ENCODE assay signal across 16 cellular contexts in the genomic region with DNA sequence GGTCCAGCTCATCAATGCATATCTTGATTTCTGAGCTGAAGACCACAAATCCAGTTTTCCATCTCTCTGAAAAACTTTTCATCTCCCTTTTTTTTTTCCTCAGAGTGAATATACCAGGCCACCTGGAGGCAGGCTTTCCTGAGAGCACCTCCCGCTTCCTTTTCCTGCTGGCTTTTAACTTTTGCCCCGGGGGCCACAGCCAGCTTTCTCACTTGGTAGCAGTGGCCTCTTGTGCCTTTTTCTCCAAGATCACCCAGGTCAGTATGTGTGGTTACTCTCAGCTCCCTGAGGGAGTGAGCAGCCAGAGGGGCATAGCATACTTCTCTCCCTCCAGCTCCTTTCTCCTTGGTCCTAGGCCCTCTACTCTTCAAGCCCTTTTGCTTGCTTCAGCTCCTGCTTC. TPM values are rescaled to one million over a fixed set of nuclear protein-coding genes. Genes with fewer than 3 reads are reported as not detected.
DNase-seq lines count a peak whose midpoint lies in the region; ATAC-seq and TF ChIP-seq lines count a peak whose summit lies in the region.
"Had no signal": no experiment of that assay in that cellular context is flagged by ENCODE, and none has a peak within 500 bp of the region (broad histone marks: within the 10 kb centered on the region; RNA-seq: fewer than 3 reads in every experiment).

A gene with protein sequence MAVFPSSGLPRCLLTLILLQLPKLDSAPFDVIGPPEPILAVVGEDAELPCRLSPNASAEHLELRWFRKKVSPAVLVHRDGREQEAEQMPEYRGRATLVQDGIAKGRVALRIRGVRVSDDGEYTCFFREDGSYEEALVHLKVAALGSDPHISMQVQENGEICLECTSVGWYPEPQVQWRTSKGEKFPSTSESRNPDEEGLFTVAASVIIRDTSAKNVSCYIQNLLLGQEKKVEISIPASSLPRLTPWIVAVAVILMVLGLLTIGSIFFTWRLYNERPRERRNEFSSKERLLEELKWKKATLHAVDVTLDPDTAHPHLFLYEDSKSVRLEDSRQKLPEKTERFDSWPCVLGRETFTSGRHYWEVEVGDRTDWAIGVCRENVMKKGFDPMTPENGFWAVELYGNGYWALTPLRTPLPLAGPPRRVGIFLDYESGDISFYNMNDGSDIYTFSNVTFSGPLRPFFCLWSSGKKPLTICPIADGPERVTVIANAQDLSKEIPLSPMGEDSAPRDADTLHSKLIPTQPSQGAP (plus strand): TSS at position 202 of the 400 bp plus-strand sequence. CDS start 984 bp downstream, outside the sequence.

- ATAC-seq in stimulated activated naive CD8-positive, alpha-beta T cell treated with anti-CD3 and anti-CD28 coated beads, Interleukin-15, Interleukin-2, amounts not matched to agents 100 U/mL and 50 U/mL, for 24 hours, result no peak
- no peak for ATAC-seq in GM21717 (IDR thresholded peaks at IDR 0.05; ENCODE audit: unreplicated experiment)
- ATAC-seq: gastrocnemius medialis had no signal

- no peak for DNase-seq in stimulated activated naive CD8-positive, alpha-beta T cell treated with anti-CD3 and anti-CD28 coated beads, Interleukin-15, Interleukin-2, amounts not matched to agents 100 U/mL and 50 U/mL, for 24 hours
- no peak for DNase-seq in activated T-helper 1 cell treated with anti-CD3 and anti-CD28 coated beads, Interleukin-12 subunit alpha, Interleukin-12 subunit beta, Interleukin-2, Interleukin-4 antibody, amounts not matched to agents 30 ng/mL and 10 ng/mL and 1 ng/mL, durations not matched to agents 14 hours and 24 hours and 36 hours (ENCODE audit: low spot score)
- DNase-seq in left kidney (ENCODE audit: low read depth, low spot score) (peak; percentile 9), type B pancreatic cell (ENCODE audit: extremely low spot score, unreplicated experiment) (no peak), NCI-H446 (lab: John Stamatoyannopoulos, UW) (no peak), SHP77 (lab: John Stamatoyannopoulos, UW) (no peak)
- DNase-seq: activated effector memory CD4-positive, alpha-beta T cell treated with anti-CD3 and anti-CD28 coated beads, Interleukin-2, amount 50 U/mL, for 16 hours; gastrocnemius medialis; kidney glomerular epithelial cell; NCI-H187 treated with DMSO at 0.1 percent for 48 hours; NCI-H510A treated with DMSO at 0.1 percent for 48 hours; SJCRH30 had no signal

- H3K36me3 Mint-ChIP-seq in stimulated activated naive CD8-positive, alpha-beta T cell treated with anti-CD3 and anti-CD28 coated beads, Interleukin-15, Interleukin-2, amounts not matched to agents 100 ng/mL and 50 ng/mL, for 24 hours (ENCODE audit: low read depth), result no peaks in the 10 kb centered on the region
- peaks cover 9% of the 10 kb centered on the region for H3K36me3 Mint-ChIP-seq in activated T-helper 1 cell treated with anti-CD3 and anti-CD28 coated beads, Interleukin-12 subunit alpha, Interleukin-12 subunit beta, Interleukin-2, Interleukin-4 antibody, amounts not matched to agents 30 ng/mL and 10 ng/mL and 1 ng/mL, durations not matched to agents 14 hours and 24 hours and 36 hours (ENCODE audit: low read depth)
- H3K36me3 Mint-ChIP-seq in type B pancreatic cell, result no peaks in the 10 kb centered on the region

- H3K4me1 Mint-ChIP-seq in stimulated activated naive CD8-positive, alpha-beta T cell treated with anti-CD3 and anti-CD28 coated beads, Interleukin-15, Interleukin-2, amounts not matched to agents 100 ng/mL and 50 ng/mL, for 24 hours (ENCODE audit: low read depth), result peaks cover 17% of the 10 kb centered on the region
- H3K4me1 Mint-ChIP-seq in activated T-helper 1 cell treated with anti-CD3 and anti-CD28 coated beads, Interleukin-12 subunit alpha, Interleukin-12 subunit beta, Interleukin-2, Interleukin-4 antibody, amounts not matched to agents 30 ng/mL and 10 ng/mL and 1 ng/mL, durations not matched to agents 14 hours and 24 hours and 36 hours (ENCODE audit: low read depth), result peaks cover 26% of the 10 kb centered on the region
- H3K4me1 Mint-ChIP-seq in type B pancreatic cell (ENCODE audit: unreplicated experiment), result peaks cover 9% of the 10 kb centered on the region

- peak within 1 kb of the TSS; percentile 68 for H3K4me3 Mint-ChIP-seq in stimulated activated naive CD8-positive, alpha-beta T cell treated with anti-CD3 and anti-CD28 coated beads, Interleukin-15, Interleukin-2, amounts not matched to agents 100 ng/mL and 50 ng/mL, for 24 hours
- peak within 1 kb of the TSS; percentile 82 for H3K4me3 Mint-ChIP-seq in activated T-helper 1 cell treated with anti-CD3 and anti-CD28 coated beads, Interleukin-12 subunit alpha, Interleukin-12 subunit beta, Interleukin-2, Interleukin-4 antibody, amounts not matched to agents 30 ng/mL and 10 ng/mL and 1 ng/mL, durations not matched to agents 14 hours and 24 hours and 36 hours
- peak within 1 kb of the TSS; percentile 82 for H3K4me3 Mint-ChIP-seq in type B pancreatic cell

- peaks cover 30% of the 10 kb centered on the region for H3K27me3 Mint-ChIP-seq in stimulated activated naive CD8-positive, alpha-beta T cell treated with anti-CD3 and anti-CD28 coated beads, Interleukin-15, Interleukin-2, amounts not matched to agents 100 ng/mL and 50 ng/mL, for 24 hours
- H3K27me3 Mint-ChIP-seq in activated T-helper 1 cell treated with anti-CD3 and anti-CD28 coated beads, Interleukin-12 subunit alpha, Interleukin-12 subunit beta, Interleukin-2, Interleukin-4 antibody, amounts not matched to agents 30 ng/mL and 10 ng/mL and 1 ng/mL, durations not matched to agents 14 hours and 24 hours and 36 hours (ENCODE audit: insufficient read depth), result peaks cover 52% of the 10 kb centered on the region
- peaks cover 58% of the 10 kb centered on the region for H3K27me3 Mint-ChIP-seq in type B pancreatic cell

- intact Hi-C loops in activated T-helper 1 cell treated with anti-CD3 and anti-CD28 coated beads, Interleukin-12 subunit alpha, Interleukin-12 subunit beta, Interleukin-2, Interleukin-4 antibody, amounts not matched to agents 30 ng/mL and 10 ng/mL and 1 ng/mL, durations not matched to agents 14 hours and 24 hours and 36 hours (cut with micrococcal nuclease), result loop anchor here (2.0 kb wide), 1 partner anchor 15 kb away; no protein-coding TSS in a partner anchor

- H3K9me3 Mint-ChIP-seq in stimulated activated naive CD8-positive, alpha-beta T cell treated with anti-CD3 and anti-CD28 coated beads, Interleukin-15, Interleukin-2, amounts not matched to agents 100 ng/mL and 50 ng/mL, for 24 hours, result no peaks in the 10 kb centered on the region
- H3K9me3 Mint-ChIP-seq in activated T-helper 1 cell treated with anti-CD3 and anti-CD28 coated beads, Interleukin-12 subunit alpha, Interleukin-12 subunit beta, Interleukin-2, Interleukin-4 antibody, amounts not matched to agents 30 ng/mL and 10 ng/mL and 1 ng/mL, durations not matched to agents 14 hours and 24 hours and 36 hours, result no peaks in the 10 kb centered on the region
- H3K9me3 Mint-ChIP-seq in type B pancreatic cell, result no peaks in the 10 kb centered on the region

- H3K27ac Mint-ChIP-seq in stimulated activated naive CD8-positive, alpha-beta T cell treated with anti-CD3 and anti-CD28 coated beads, Interleukin-15, Interleukin-2, amounts not matched to agents 100 ng/mL and 50 ng/mL, for 24 hours, result no peak within 1 kb of the TSS
- H3K27ac Mint-ChIP-seq in activated T-helper 1 cell treated with anti-CD3 and anti-CD28 coated beads, Interleukin-12 subunit alpha, Interleukin-12 subunit beta, Interleukin-2, Interleukin-4 antibody, amounts not matched to agents 30 ng/mL and 10 ng/mL and 1 ng/mL, durations not matched to agents 14 hours and 24 hours and 36 hours, result no peak within 1 kb of the TSS
- no peak within 1 kb of the TSS for H3K27ac Mint-ChIP-seq in type B pancreatic cell

- TF ChIP-seq CTCF in type B pancreatic cell (conservative IDR thresholded peaks at IDR 0.05), result no peak

RNA-seq across cellular contexts. Expression of the gene that starts here (rescaled TPM):
- not detected in 2 replicates for total RNA-seq in activated T-helper 1 cell treated with anti-CD3 and anti-CD28 coated beads, Interleukin-12 subunit alpha, Interleukin-12 subunit beta, Interleukin-2, Interleukin-4 antibody, amounts not matched to agents 30 ng/mL and 10 ng/mL and 1 ng/mL, durations not matched to agents 14 hours and 24 hours and 36 hours
- 0.36 and 1.3 TPM in 2 replicates for total RNA-seq in type B pancreatic cell (ENCODE audit: low replicate concordance)
- total RNA-seq: gastrocnemius medialis, MCF 10A, mucosa of gallbladder had no signal
